8 cellular contexts compared by ENCODE assay signal in the genomic region with DNA sequence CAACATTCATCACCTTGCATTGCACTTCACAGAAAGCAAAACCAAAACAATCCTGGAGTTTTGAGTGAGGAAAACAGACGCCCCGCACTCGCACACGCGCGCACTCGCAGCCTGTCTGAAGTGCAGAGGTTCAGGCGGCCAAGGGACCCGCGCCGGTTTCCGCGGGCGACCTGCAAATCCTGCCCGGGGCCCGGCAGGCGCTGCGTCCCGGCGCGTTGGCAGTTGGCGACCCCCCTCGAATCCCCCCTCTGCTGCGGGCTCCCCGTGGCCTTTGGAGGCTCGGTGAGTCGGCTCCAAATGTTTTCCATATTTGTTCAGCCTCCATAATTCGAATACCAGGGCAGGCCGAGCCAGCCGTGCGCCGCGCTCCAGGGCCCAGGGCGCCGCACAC. TPM values are rescaled to one million over a fixed set of nuclear protein-coding genes. Genes with fewer than 3 reads are reported as not detected.
A peak's percentile ranks its signal among the peaks of the same experiment; 100 is the strongest.
DNase-seq lines count a peak whose midpoint lies in the region; ATAC-seq and TF ChIP-seq lines count a peak whose summit lies in the region.

A gene with protein sequence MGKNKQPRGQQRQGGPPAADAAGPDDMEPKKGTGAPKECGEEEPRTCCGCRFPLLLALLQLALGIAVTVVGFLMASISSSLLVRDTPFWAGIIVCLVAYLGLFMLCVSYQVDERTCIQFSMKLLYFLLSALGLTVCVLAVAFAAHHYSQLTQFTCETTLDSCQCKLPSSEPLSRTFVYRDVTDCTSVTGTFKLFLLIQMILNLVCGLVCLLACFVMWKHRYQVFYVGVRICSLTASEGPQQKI (plus strand): TSS at position 324 of the 391 bp plus-strand sequence. CDS start 100 bp downstream, outside the sequence.

- peaks cover 44% of the 10 kb centered on the region for H3K27me3 Mint-ChIP-seq in activated CD8-positive, alpha-beta T cell treated with anti-CD3 and anti-CD28 coated beads for 36 hours
- peaks cover 2% of the 10 kb centered on the region for H3K27me3 Mint-ChIP-seq in glutamatergic neuron (ENCODE audit: unreplicated experiment)
- H3K27me3 Mint-ChIP-seq in nephron progenitor cell (ENCODE audit: low read depth, poor library complexity) = peaks cover 54% of the 10 kb centered on the region

- TF ChIP-seq CTCF in activated CD8-positive, alpha-beta T cell treated with anti-CD3 and anti-CD28 coated beads for 36 hours (IDR thresholded peaks at IDR 0.05) = no peak
- TF ChIP-seq CTCF in glutamatergic neuron (IDR thresholded peaks at IDR 0.05; ENCODE audit: partially characterized antibody, unreplicated experiment) (no peak), nephron progenitor cell (IDR thresholded peaks at IDR 0.05) (no peak)

- intact Hi-C loops in activated CD8-positive, alpha-beta T cell treated with anti-CD3 and anti-CD28 coated beads for 36 hours (cut with micrococcal nuclease) = no loop called here

- no peaks in the 10 kb centered on the region for H3K36me3 Mint-ChIP-seq in activated CD8-positive, alpha-beta T cell treated with anti-CD3 and anti-CD28 coated beads for 36 hours (ENCODE audit: low read depth)
- H3K36me3 Mint-ChIP-seq in glutamatergic neuron (ENCODE audit: unreplicated experiment) = no peaks in the 10 kb centered on the region
- H3K36me3 Mint-ChIP-seq in nephron progenitor cell (ENCODE audit: low read depth) = no peaks in the 10 kb centered on the region

- DNase-seq in NCI-H748 (lab: John Stamatoyannopoulos, UW; ENCODE audit: unreplicated experiment) (peak; percentile 47), NCI-H748 treated with DMSO at 0.1 percent for 48 hours (lab: John Stamatoyannopoulos, UW) (no peak), glutamatergic neuron (peak; percentile 69), nephron progenitor cell (peak; percentile 63), T1000 (lab: John Stamatoyannopoulos, UW) (no peak), COLO829 (ENCODE audit: low spot score) (no peak)
- peak; percentile 13 for DNase-seq in activated CD8-positive, alpha-beta T cell treated with anti-CD3 and anti-CD28 coated beads for 36 hours

- POLR2A ChIA-PET in activated CD8-positive, alpha-beta T cell treated with anti-CD3 and anti-CD28 coated beads for 36 hours (lab: Charles Lee) = interaction anchor here (0.8 to 1.1 kb wide), 2 partner anchors 15 to 16 kb away, joined by 3 read pairs; no protein-coding TSS in a partner anchor

- no peaks in the 10 kb centered on the region for H3K9me3 Mint-ChIP-seq in activated CD8-positive, alpha-beta T cell treated with anti-CD3 and anti-CD28 coated beads for 36 hours
- H3K9me3 Mint-ChIP-seq in glutamatergic neuron (ENCODE audit: unreplicated experiment) = peaks cover 3% of the 10 kb centered on the region
- H3K9me3 Mint-ChIP-seq in nephron progenitor cell = no peaks in the 10 kb centered on the region

- no peak within 1 kb of the TSS for H3K27ac Mint-ChIP-seq in activated CD8-positive, alpha-beta T cell treated with anti-CD3 and anti-CD28 coated beads for 36 hours
- peak within 1 kb of the TSS; percentile 62 for H3K27ac Mint-ChIP-seq in glutamatergic neuron (ENCODE audit: unreplicated experiment)
- H3K27ac Mint-ChIP-seq in nephron progenitor cell = no peak within 1 kb of the TSS

- H3K4me3 Mint-ChIP-seq in activated CD8-positive, alpha-beta T cell treated with anti-CD3 and anti-CD28 coated beads for 36 hours = peak within 1 kb of the TSS; percentile 67
- H3K4me3 Mint-ChIP-seq in glutamatergic neuron (ENCODE audit: unreplicated experiment) (peak within 1 kb of the TSS; percentile 91), nephron progenitor cell (peak within 1 kb of the TSS; percentile 90)

- CTCF ChIA-PET in activated CD8-positive, alpha-beta T cell treated with anti-CD3 and anti-CD28 coated beads for 36 hours (lab: Charles Lee) = interaction anchor here (1.2 kb wide), 1 partner anchor 63 kb away, joined by 3 read pairs; no protein-coding TSS in a partner anchor

- peak; percentile 40 for ATAC-seq in HG03066 (IDR thresholded peaks at IDR 0.05; ENCODE audit: low read depth, unreplicated experiment)
- ATAC-seq in activated CD8-positive, alpha-beta T cell treated with anti-CD3 and anti-CD28 coated beads for 36 hours = no peak

- H3K4me1 Mint-ChIP-seq in activated CD8-positive, alpha-beta T cell treated with anti-CD3 and anti-CD28 coated beads for 36 hours (ENCODE audit: low read depth) = peaks cover 2% of the 10 kb centered on the region
- peaks cover 15% of the 10 kb centered on the region for H3K4me1 Mint-ChIP-seq in glutamatergic neuron (ENCODE audit: low read depth, unreplicated experiment)
- no peaks in the 10 kb centered on the region for H3K4me1 Mint-ChIP-seq in nephron progenitor cell

RNA-seq across cellular contexts. Expression of the gene that starts here (rescaled TPM):
- total RNA-seq in activated CD8-positive, alpha-beta T cell treated with anti-CD3 and anti-CD28 coated beads for 36 hours = not detected
- 0.91 TPM for total RNA-seq in glutamatergic neuron (ENCODE audit: unreplicated experiment)

Comparison
In these comparisons a context has a peak if more than half of its experiments do, and no peak if none do; other contexts are left out.
1. DNase-seq: peak in NCI-H748 (single experiment) and nephron progenitor cell (single experiment); none in NCI-H748 treated with DMSO at 0.1 percent for 48 hours (single experiment), T1000 (single experiment) and COLO829 (single experiment).
2. Peak in DNase-seq in activated CD8-positive, alpha-beta T cell treated with anti-CD3 and anti-CD28 coated beads for 36 hours; RNA of the gene not detected or under 1 TPM.
3. Peak in DNase-seq in glutamatergic neuron; RNA of the gene not detected or under 1 TPM.
4. Peak in every context shown above with its lines, with median percentiles within 50 percentile points of each other: H3K4me3 Mint-ChIP-seq.